Comparison of ENCODE assay signal across 13 cellular contexts in the genomic region with DNA sequence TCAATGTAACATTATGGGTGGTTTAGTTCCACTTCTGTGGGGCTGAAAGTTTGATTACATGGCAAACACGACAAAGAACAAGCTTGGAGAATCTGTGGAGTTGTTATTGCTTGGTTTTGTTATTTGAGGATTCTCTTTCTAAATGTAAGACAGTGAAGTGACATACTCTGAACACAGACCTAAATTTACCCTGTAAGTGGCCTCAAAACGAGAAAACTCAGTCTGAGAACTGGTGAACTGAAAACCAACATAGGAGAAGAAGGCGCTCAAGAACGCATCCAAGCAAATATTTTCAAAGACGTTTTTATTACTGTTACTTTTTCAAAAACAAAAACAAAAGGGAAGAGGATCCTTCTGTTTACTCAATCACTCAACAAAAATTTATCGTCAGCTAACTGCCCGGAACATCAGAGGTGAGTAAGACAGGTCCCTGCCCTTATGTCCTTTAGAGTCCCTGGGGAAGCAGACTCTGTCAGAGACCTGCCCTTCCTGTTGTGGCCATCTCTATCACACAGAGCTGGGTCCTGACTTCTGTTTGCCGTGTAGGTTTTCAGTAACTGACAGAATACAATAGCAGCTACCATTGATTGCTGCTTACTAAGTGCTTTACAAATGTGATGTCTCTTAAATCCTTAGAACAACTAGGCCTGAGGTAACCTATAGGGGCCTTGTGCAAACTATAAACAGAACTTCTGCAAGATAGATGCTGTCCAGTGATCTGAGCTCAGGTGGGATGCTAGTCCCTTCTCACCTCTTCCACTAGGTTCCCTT.
A peak's percentile ranks its signal among the peaks of the same experiment; 100 is the strongest.
DNase-seq lines count a peak whose midpoint lies in the region; ATAC-seq, FAIRE-seq and TF ChIP-seq lines count a peak whose summit lies in the region.
"Had no signal": no experiment of that assay in that cellular context is flagged by ENCODE, and none has a peak within 500 bp of the region (broad histone marks: within the 10 kb centered on the region; RNA-seq: fewer than 3 reads in every experiment).

No MANE protein-coding gene starts in this region.

- H3K4me1 ChIP-seq in small intestine (ENCODE audit: control insufficient read depth in 2 of 2, insufficient read depth in 1 of 2, low read depth in 1 of 2, low read length in 1 of 2): no peaks in the 10 kb centered on the region
- H3K4me1 ChIP-seq: sigmoid colon, vagina had no signal

- ATAC-seq in GM19467 (IDR thresholded peaks at IDR 0.05; ENCODE audit: unreplicated experiment) (peak; percentile 70), HG03139 (IDR thresholded peaks at IDR 0.05; ENCODE audit: unreplicated experiment) (peak; percentile 66)
- no peak for ATAC-seq in central memory CD8-positive, alpha-beta T cell (replicated peaks; ENCODE audit: extremely low read depth, poor library complexity, severe bottlenecking)
- no peak for ATAC-seq in activated CD4-positive, alpha-beta T cell treated with anti-CD3 and anti-CD28 coated beads for 36 hours

- POLR2A ChIA-PET in activated CD4-positive, alpha-beta T cell treated with anti-CD3 and anti-CD28 coated beads for 36 hours (lab: Charles Lee): no interaction called here

- in situ Hi-C loops in G401 (cut with HindIII; ENCODE audit: low sequenced_read_pairs): no loop called here

- FAIRE-seq in small intestine (lab: Jason Lieb, UNC): no peak

- H3K27me3 ChIP-seq in GM06990 (replicated peaks; ENCODE audit: control insufficient read depth, insufficient read depth, low read length) (no peaks in the 10 kb centered on the region), small intestine (ENCODE audit: control insufficient read depth in 2 of 2, insufficient read depth in 2 of 2, low read length in 2 of 2) (no peaks in the 10 kb centered on the region)
- H3K27me3 ChIP-seq: sigmoid colon, vagina had no signal

- no peaks in the 10 kb centered on the region for H3K36me3 ChIP-seq in GM06990 (ENCODE audit: control insufficient read depth, insufficient read depth, low read length)
- H3K36me3 ChIP-seq in small intestine (ENCODE audit: control insufficient read depth in 2 of 2, insufficient read depth in 2 of 2, low read length in 2 of 2): no peaks in the 10 kb centered on the region
- H3K36me3 ChIP-seq: sigmoid colon, vagina had no signal

- peak overlapping the region; percentile 44 for H3K4me3 ChIP-seq in GM06990 (replicated peaks; ENCODE audit: low read depth, low read length)
- H3K4me3 ChIP-seq in small intestine (ENCODE audit: low read depth in 1 of 2, low read length in 2 of 2): no peak overlapping the region
- H3K4me3 ChIP-seq: coronary artery, sigmoid colon, vagina had no signal

- CTCF ChIA-PET in activated CD4-positive, alpha-beta T cell treated with anti-CD3 and anti-CD28 coated beads for 36 hours (lab: Charles Lee): interaction anchor here (0.8 to 1.5 kb wide), 2 partner anchors 16 to 22 kb away, joined by 3 read pairs; no protein-coding TSS in a partner anchor

- no peak overlapping the region for H3K27ac ChIP-seq in small intestine (ENCODE audit: low read depth in 1 of 2, low read length in 1 of 2)
- H3K27ac ChIP-seq: coronary artery, sigmoid colon, vagina had no signal

- H3K9me3 ChIP-seq in small intestine (ENCODE audit: control insufficient read depth, low read depth): no peaks in the 10 kb centered on the region
- H3K9me3 ChIP-seq: sigmoid colon, vagina had no signal

- peak overlapping the region; percentile 22 for H3K27ac Mint-ChIP-seq in central memory CD8-positive, alpha-beta T cell (ENCODE audit: low read depth)
- H3K27ac Mint-ChIP-seq in activated CD4-positive, alpha-beta T cell treated with anti-CD3 and anti-CD28 coated beads for 36 hours: no peak overlapping the region

- TF ChIP-seq CTCF in GM06990 (IDR thresholded peaks at IDR 0.05; ENCODE audit: insufficient read depth, low read length, poor library complexity, severe bottlenecking): no peak

- 77 to 87% (median 85%) methylated on average over 8 of the region's 8 CpGs for WGBS in small intestine, 3 donors

- no peaks in the 10 kb centered on the region for H3K36me3 Mint-ChIP-seq in central memory CD8-positive, alpha-beta T cell (ENCODE audit: insufficient read depth)
- no peaks in the 10 kb centered on the region for H3K36me3 Mint-ChIP-seq in activated CD4-positive, alpha-beta T cell treated with anti-CD3 and anti-CD28 coated beads for 36 hours (ENCODE audit: low read depth)

- H3K9me3 Mint-ChIP-seq in central memory CD8-positive, alpha-beta T cell: no peaks in the 10 kb centered on the region
- H3K9me3 Mint-ChIP-seq in activated CD4-positive, alpha-beta T cell treated with anti-CD3 and anti-CD28 coated beads for 36 hours (ENCODE audit: low read depth): no peaks in the 10 kb centered on the region

- intact Hi-C loops in activated CD4-positive, alpha-beta T cell treated with anti-CD3 and anti-CD28 coated beads for 36 hours (cut with DNase I, micrococcal nuclease): no loop called here

- no peaks in the 10 kb centered on the region for H3K27me3 Mint-ChIP-seq in central memory CD8-positive, alpha-beta T cell
- H3K27me3 Mint-ChIP-seq in activated CD4-positive, alpha-beta T cell treated with anti-CD3 and anti-CD28 coated beads for 36 hours: no peaks in the 10 kb centered on the region

- no peaks in the 10 kb centered on the region for H3K4me1 Mint-ChIP-seq in central memory CD8-positive, alpha-beta T cell
- peaks cover 5% of the 10 kb centered on the region for H3K4me1 Mint-ChIP-seq in activated CD4-positive, alpha-beta T cell treated with anti-CD3 and anti-CD28 coated beads for 36 hours

- H3K4me3 Mint-ChIP-seq in central memory CD8-positive, alpha-beta T cell: no peak overlapping the region
- no peak overlapping the region for H3K4me3 Mint-ChIP-seq in activated CD4-positive, alpha-beta T cell treated with anti-CD3 and anti-CD28 coated beads for 36 hours

- DNase-seq in GM06990 (ENCODE audit: extremely low read depth, insufficient read length) (peak; percentile 55), GM19240 (ENCODE audit: insufficient read length, low spot score) (no peak), G401 (ENCODE audit: low spot score) (no peak), small intestine (no peak)
- no peak for DNase-seq in central memory CD8-positive, alpha-beta T cell (ENCODE audit: low spot score in 2 of 2)
- DNase-seq in activated CD4-positive, alpha-beta T cell treated with anti-CD3 and anti-CD28 coated beads for 36 hours: no peak
- DNase-seq: activated effector memory CD4-positive, alpha-beta T cell treated with anti-CD3 and anti-CD28 coated beads, Interleukin-2, amount 50 U/mL, for 16 hours; OCI-M1; sigmoid colon had no signal

Comparison
In these comparisons a context has a peak if more than half of its experiments do, and no peak if none do; other contexts are left out.
1. ATAC-seq: peak in GM19467 (single experiment) and HG03139 (single experiment); none in central memory CD8-positive, alpha-beta T cell (single experiment) and activated CD4-positive, alpha-beta T cell treated with anti-CD3 and anti-CD28 coated beads for 36 hours (single experiment).